Comparison of ENCODE assay signal across 23 cellular contexts in genomic region chr17:68446626-68447041, GRCh38. TPM values are rescaled to one million over a fixed set of nuclear protein-coding genes. Genes with fewer than 3 reads are reported as not detected.
DNase-seq lines count a peak whose midpoint lies in the region; ATAC-seq and TF ChIP-seq lines count a peak whose summit lies in the region.
"Had no signal": no experiment of that assay in that cellular context is flagged by ENCODE, and none has a peak within 500 bp of the region (broad histone marks: within the 10 kb centered on the region; RNA-seq: fewer than 3 reads in every experiment).

No MANE protein-coding gene starts in this region.

- no peak for DNase-seq in activated CD8-positive, alpha-beta T cell treated with anti-CD3 and anti-CD28 coated beads, Interleukin-2, amount 10 ng/mL, durations not matched to agents 7 days and 5 days
- DNase-seq in activated CD8-positive, alpha-beta T cell treated with anti-CD3 and anti-CD28 coated beads for 36 hours, result no peak
- DNase-seq in NCI-H82 (lab: John Stamatoyannopoulos, UW) (peak; percentile 96), cerebellar cortex (ENCODE audit: low spot score) (peak; percentile 94), NCI-H2227 treated with DMSO at 0.1 percent for 48 hours (lab: John Stamatoyannopoulos, UW) (no peak), GM19238 (ENCODE audit: insufficient read length, low spot score) (no peak)
- DNase-seq: activated CD4-positive, alpha-beta T cell treated with anti-CD3 and anti-CD28 coated beads for 36 hours; activated naive CD4-positive, alpha-beta T cell treated with anti-CD3 and anti-CD28 coated beads for 36 hours; activated T-cell treated with anti-CD3 and anti-CD28 coated beads, Interleukin-2, amount 50 U/mL, for 4 hours; aorta; CD8-positive, alpha-beta memory T cell; dermis blood vessel endothelial cell; DMS79 treated with DMSO at 0.1 percent for 48 hours; HCEC 1CT; kidney glomerular epithelial cell; mammary epithelial cell; NCI-H1105; NCI-H2081; SJCRH30; T-cell had no signal

- intact Hi-C loops in activated CD8-positive, alpha-beta T cell treated with anti-CD3 and anti-CD28 coated beads for 36 hours (cut with micrococcal nuclease), result no loop called here

- POLR2A ChIA-PET in activated CD8-positive, alpha-beta T cell treated with anti-CD3 and anti-CD28 coated beads, Interleukin-2, amount 10 ng/mL, durations not matched to agents 7 days and 5 days (lab: Charles Lee), result interaction anchor here (1.1 kb wide), 1 partner anchor 14 kb away, joined by 3 read pairs; no protein-coding TSS in a partner anchor
- POLR2A ChIA-PET in activated CD8-positive, alpha-beta T cell treated with anti-CD3 and anti-CD28 coated beads for 36 hours (lab: Charles Lee), result interaction anchor here (0.6 to 1.3 kb wide), 2 partner anchors 10 to 77 kb away, joined by 3 to 4 read pairs; partner anchors contain the start of gene WIPI1

- ATAC-seq in activated CD8-positive, alpha-beta T cell treated with anti-CD3 and anti-CD28 coated beads, Interleukin-2, amount 10 ng/mL, durations not matched to agents 7 days and 5 days, result no peak
- no peak for ATAC-seq in activated CD8-positive, alpha-beta T cell treated with anti-CD3 and anti-CD28 coated beads for 36 hours
- ATAC-seq in stimulated activated memory B cell treated with anti-CD40 and anti-IgM and Interleukin-4, amounts not matched to agents 10 μg/mL and 1 μg/mL and 100 μg/mL, for 72 hours, result no peak
- no peak for ATAC-seq in GM21786 (IDR thresholded peaks at IDR 0.05; ENCODE audit: unreplicated experiment)
- ATAC-seq: activated CD4-positive, alpha-beta T cell treated with anti-CD3 and anti-CD28 coated beads for 36 hours; activated T-cell treated with anti-CD3 and anti-CD28 coated beads, Interleukin-2, amount 50 U/mL, for 4 hours; T-cell had no signal

- no peaks in the 10 kb centered on the region for H3K27me3 Mint-ChIP-seq in activated CD8-positive, alpha-beta T cell treated with anti-CD3 and anti-CD28 coated beads, Interleukin-2, amount 10 ng/mL, durations not matched to agents 7 days and 5 days (ENCODE audit: low read depth)
- no peaks in the 10 kb centered on the region for H3K27me3 Mint-ChIP-seq in activated CD8-positive, alpha-beta T cell treated with anti-CD3 and anti-CD28 coated beads for 36 hours
- no peaks in the 10 kb centered on the region for H3K27me3 Mint-ChIP-seq in stimulated activated memory B cell treated with anti-CD40 and anti-IgM and Interleukin-4, amounts not matched to agents 10 μg/mL and 1 μg/mL and 100 μg/mL, for 72 hours
- H3K27me3 Mint-ChIP-seq: activated CD4-positive, alpha-beta T cell treated with anti-CD3 and anti-CD28 coated beads for 36 hours; T-cell; type B pancreatic cell had no signal

- H3K4me1 Mint-ChIP-seq in activated CD8-positive, alpha-beta T cell treated with anti-CD3 and anti-CD28 coated beads, Interleukin-2, amount 10 ng/mL, durations not matched to agents 7 days and 5 days (ENCODE audit: low read depth), result peaks cover 18% of the 10 kb centered on the region
- peaks cover under 1% of the 10 kb centered on the region for H3K4me1 Mint-ChIP-seq in activated CD8-positive, alpha-beta T cell treated with anti-CD3 and anti-CD28 coated beads for 36 hours (ENCODE audit: low read depth)
- no peaks in the 10 kb centered on the region for H3K4me1 Mint-ChIP-seq in stimulated activated memory B cell treated with anti-CD40 and anti-IgM and Interleukin-4, amounts not matched to agents 10 μg/mL and 1 μg/mL and 100 μg/mL, for 72 hours

- no peak for TF ChIP-seq CTCF in activated CD8-positive, alpha-beta T cell treated with anti-CD3 and anti-CD28 coated beads for 36 hours (IDR thresholded peaks at IDR 0.05)

- H3K27ac Mint-ChIP-seq in activated CD8-positive, alpha-beta T cell treated with anti-CD3 and anti-CD28 coated beads, Interleukin-2, amount 10 ng/mL, durations not matched to agents 7 days and 5 days, result peak overlapping the region; percentile 77
- no peak overlapping the region for H3K27ac Mint-ChIP-seq in activated CD8-positive, alpha-beta T cell treated with anti-CD3 and anti-CD28 coated beads for 36 hours
- peak overlapping the region; percentile 33 for H3K27ac Mint-ChIP-seq in stimulated activated memory B cell treated with anti-CD40 and anti-IgM and Interleukin-4, amounts not matched to agents 10 μg/mL and 1 μg/mL and 100 μg/mL, for 72 hours
- H3K27ac Mint-ChIP-seq: activated CD4-positive, alpha-beta T cell treated with anti-CD3 and anti-CD28 coated beads for 36 hours; activated naive CD4-positive, alpha-beta T cell treated with anti-CD3 and anti-CD28 coated beads for 36 hours; T-cell; type B pancreatic cell had no signal

- H3K36me3 Mint-ChIP-seq in activated CD8-positive, alpha-beta T cell treated with anti-CD3 and anti-CD28 coated beads, Interleukin-2, amount 10 ng/mL, durations not matched to agents 7 days and 5 days (ENCODE audit: low read depth), result peaks cover 68% of the 10 kb centered on the region
- peaks cover 1% of the 10 kb centered on the region for H3K36me3 Mint-ChIP-seq in activated CD8-positive, alpha-beta T cell treated with anti-CD3 and anti-CD28 coated beads for 36 hours (ENCODE audit: low read depth)
- peaks cover 7% of the 10 kb centered on the region for H3K36me3 Mint-ChIP-seq in stimulated activated memory B cell treated with anti-CD40 and anti-IgM and Interleukin-4, amounts not matched to agents 10 μg/mL and 1 μg/mL and 100 μg/mL, for 72 hours

- CTCF ChIA-PET in activated CD8-positive, alpha-beta T cell treated with anti-CD3 and anti-CD28 coated beads, Interleukin-2, amount 10 ng/mL, durations not matched to agents 7 days and 5 days (lab: Charles Lee), result interaction anchor here (1.2 to 14.3 kb wide), 3 partner anchors 10 to 246 kb away, joined by 3 to 270 read pairs (median 15); partner anchors contain the start of gene WIPI1
- CTCF ChIA-PET in activated CD8-positive, alpha-beta T cell treated with anti-CD3 and anti-CD28 coated beads for 36 hours (lab: Charles Lee), result interaction anchor here (1.0 to 1.6 kb wide), 3 partner anchors 9 to 16 kb away, joined by 4 to 5 read pairs (median 4); no protein-coding TSS in a partner anchor

- no peaks in the 10 kb centered on the region for H3K9me3 Mint-ChIP-seq in activated CD8-positive, alpha-beta T cell treated with anti-CD3 and anti-CD28 coated beads, Interleukin-2, amount 10 ng/mL, durations not matched to agents 7 days and 5 days (ENCODE audit: insufficient read depth)
- H3K9me3 Mint-ChIP-seq in activated CD8-positive, alpha-beta T cell treated with anti-CD3 and anti-CD28 coated beads for 36 hours, result no peaks in the 10 kb centered on the region
- H3K9me3 Mint-ChIP-seq in stimulated activated memory B cell treated with anti-CD40 and anti-IgM and Interleukin-4, amounts not matched to agents 10 μg/mL and 1 μg/mL and 100 μg/mL, for 72 hours, result no peaks in the 10 kb centered on the region
- H3K9me3 Mint-ChIP-seq: activated naive CD4-positive, alpha-beta T cell treated with anti-CD3 and anti-CD28 coated beads for 36 hours; activated T-cell treated with anti-CD3 and anti-CD28 coated beads, Interleukin-2, amount 50 U/mL, for 4 hours; CD8-positive, alpha-beta memory T cell; T-cell; type B pancreatic cell had no signal

- no peak overlapping the region for H3K4me3 Mint-ChIP-seq in activated CD8-positive, alpha-beta T cell treated with anti-CD3 and anti-CD28 coated beads, Interleukin-2, amount 10 ng/mL, durations not matched to agents 7 days and 5 days
- no peak overlapping the region for H3K4me3 Mint-ChIP-seq in activated CD8-positive, alpha-beta T cell treated with anti-CD3 and anti-CD28 coated beads for 36 hours
- H3K4me3 Mint-ChIP-seq in stimulated activated memory B cell treated with anti-CD40 and anti-IgM and Interleukin-4, amounts not matched to agents 10 μg/mL and 1 μg/mL and 100 μg/mL, for 72 hours, result no peak overlapping the region
- H3K4me3 Mint-ChIP-seq: activated CD4-positive, alpha-beta T cell treated with anti-CD3 and anti-CD28 coated beads for 36 hours; activated naive CD4-positive, alpha-beta T cell treated with anti-CD3 and anti-CD28 coated beads for 36 hours; activated T-cell treated with anti-CD3 and anti-CD28 coated beads, Interleukin-2, amount 50 U/mL, for 4 hours; CD8-positive, alpha-beta memory T cell; T-cell; type B pancreatic cell had no signal

RNA-seq across cellular contexts. Expression of gene WIPI1, which starts 10.7 kb away (rescaled TPM):
- 10 to 100 TPM; 40.8 to 41.4 TPM for total RNA-seq in activated CD8-positive, alpha-beta T cell treated with anti-CD3 and anti-CD28 coated beads, Interleukin-2, amount 10 ng/mL, durations not matched to agents 7 days and 5 days
- total RNA-seq in activated CD8-positive, alpha-beta T cell treated with anti-CD3 and anti-CD28 coated beads for 36 hours, result 10 to 100 TPM; 11.3 to 13.1 TPM

Comparison
In these comparisons a context has a peak if more than half of its experiments do, and no peak if none do; other contexts are left out.
1. DNase-seq: peak in NCI-H82 (single experiment) and cerebellar cortex (single experiment); none in activated CD8-positive, alpha-beta T cell treated with anti-CD3 and anti-CD28 coated beads, Interleukin-2, amount 10 ng/mL, durations not matched to agents 7 days and 5 days (single experiment), activated CD8-positive, alpha-beta T cell treated with anti-CD3 and anti-CD28 coated beads for 36 hours (single experiment), NCI-H2227 treated with DMSO at 0.1 percent for 48 hours (single experiment) and GM19238 (single experiment).